In the genomic region with DNA sequence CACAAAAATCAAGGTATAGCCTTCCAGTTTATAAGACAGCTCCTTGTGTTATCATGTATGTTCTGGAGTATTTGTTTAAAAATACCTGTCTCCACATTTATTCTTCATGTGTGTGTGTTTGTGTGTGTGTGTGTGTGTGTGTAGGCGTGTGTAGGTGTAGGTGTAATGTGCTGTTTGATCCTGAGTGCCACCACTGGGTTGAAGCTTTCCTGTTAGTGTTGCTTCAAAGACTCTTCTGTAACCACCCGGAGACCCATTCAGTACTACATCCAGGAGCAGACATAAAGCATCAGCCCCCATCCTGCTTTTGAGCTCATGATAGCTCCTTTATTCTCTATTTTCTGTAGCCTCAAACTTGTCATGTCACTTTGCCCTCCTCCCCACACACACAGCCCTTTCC, we compare ENCODE assay signal across 1 cellular context.
TF ChIP-seq lines count a peak whose summit lies in the region.

No MANE protein-coding gene starts in this region.

TF ChIP-seq in HEK293, 187 proteins besides CTCF, POLR2A, EP300 and RAD21 (continued from another document):
- TF ChIP-seq GFI1B (tag by site-specific recombination; IDR thresholded peaks at IDR 0.05), result no peak
- peak; percentile 62 for TF ChIP-seq ZFHX2 (tag by site-specific recombination; conservative IDR thresholded peaks at IDR 0.05)
